In the genomic region with DNA sequence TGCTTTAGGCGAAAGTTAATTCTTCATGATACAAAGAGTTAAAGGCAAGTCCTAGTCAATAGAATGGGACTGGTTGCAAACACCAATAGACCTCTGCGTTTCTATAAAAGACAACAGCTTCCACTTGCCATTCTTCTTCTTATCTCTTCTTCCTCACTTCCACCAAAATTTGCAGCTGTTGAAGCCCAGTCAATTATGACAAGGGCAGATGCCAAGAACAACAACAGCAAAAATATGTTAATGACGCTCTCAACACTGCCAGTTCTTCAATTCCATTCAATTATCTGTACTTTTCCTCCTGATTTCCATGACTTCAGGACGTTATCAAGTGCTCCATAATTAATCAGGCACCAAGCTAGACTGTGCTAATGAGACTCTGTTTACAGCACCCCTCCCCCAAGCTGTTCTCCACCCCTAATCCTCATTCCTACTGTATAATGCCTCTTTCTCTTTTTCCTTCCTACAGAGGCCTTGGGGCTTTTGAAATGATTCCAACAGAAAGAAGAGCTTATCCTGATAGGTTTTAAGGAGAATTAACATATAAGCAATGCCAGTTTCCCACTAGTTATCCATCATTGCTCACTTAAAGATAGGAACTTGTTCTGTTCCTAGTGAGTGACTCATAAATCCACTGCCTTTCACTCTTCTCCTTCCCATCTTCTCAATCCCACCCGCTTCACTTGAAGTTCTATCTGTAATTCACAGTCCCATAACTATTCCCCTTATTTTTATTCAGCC, we compare ENCODE assay signal across 21 cellular contexts.
DNase-seq lines count a peak whose midpoint lies in the region; ATAC-seq, FAIRE-seq and TF ChIP-seq lines count a peak whose summit lies in the region.
"Had no signal": no experiment of that assay in that cellular context is flagged by ENCODE, and none has a peak within 500 bp of the region (broad histone marks: within the 10 kb centered on the region; RNA-seq: fewer than 3 reads in every experiment).

No MANE protein-coding gene starts in this region.

- TF ChIP-seq CTCF in endothelial cell of umbilical vein (IDR thresholded peaks at IDR 0.05; ENCODE audit: extremely low read depth in 1 of 2, insufficient read depth in 1 of 2, low read depth in 1 of 2, low read length in 2 of 2) (no peak), smooth muscle cell (IDR thresholded peaks at IDR 0.05; ENCODE audit: borderline replicate concordance, insufficient read depth, poor library complexity, severe bottlenecking) (no peak), left lung (IDR thresholded peaks at IDR 0.05) (no peak)

- H3K27ac ChIP-seq in endothelial cell of umbilical vein (ENCODE audit: insufficient read depth, low read depth, low read length) (no peak overlapping the region), smooth muscle cell (ENCODE audit: low read depth) (peak overlapping the region; percentile 61), left lung (no peak overlapping the region)
- H3K27ac ChIP-seq: colonic mucosa, suprapubic skin had no signal

- peak; percentile 48 for FAIRE-seq in endothelial cell of umbilical vein (lab: Jason Lieb, UNC)
- FAIRE-seq: A204.1, GM12892, HepG2, keratinocyte had no signal

- no peak overlapping the region for H3K9ac ChIP-seq in endothelial cell of umbilical vein (replicated peaks; ENCODE audit: extremely low read depth, insufficient read depth, low read length)
- H3K9ac ChIP-seq in smooth muscle cell (ENCODE audit: low read depth), result no peak overlapping the region

- WGBS in smooth muscle cell (ENCODE audit: low lambda C conversion rate), result 34% methylated on average over 5 of the region's 5 CpGs

- CTCF ChIA-PET in endothelial cell of umbilical vein (lab: Charles Lee), result interaction anchor here (1.0 kb wide), 1 partner anchor 81 kb away, joined by 3 read pairs; no protein-coding TSS in a partner anchor

- intact Hi-C loops in endothelial cell of umbilical vein (cut with micrococcal nuclease), result no loop called here
- intact Hi-C loops in left lung (cut with DNase I), result no loop called here

- peaks cover 2% of the 10 kb centered on the region for H3K4me1 ChIP-seq in endothelial cell of umbilical vein (ENCODE audit: control insufficient read depth, extremely low read depth, insufficient read depth, low read length)
- peaks cover 28% of the 10 kb centered on the region for H3K4me1 ChIP-seq in smooth muscle cell (ENCODE audit: low read depth)
- H3K4me1 ChIP-seq in left lung, result no peaks in the 10 kb centered on the region
- H3K4me1 ChIP-seq: colonic mucosa, suprapubic skin had no signal

- dilution Hi-C loops in endothelial cell of umbilical vein (cut with MboI; ENCODE audit: extremely low pct_ligation_motif_present, low sequenced_read_pairs), result no loop called here

- H3K27me3 ChIP-seq in endothelial cell of umbilical vein (ENCODE audit: control insufficient read depth in 2 of 2, insufficient read depth in 2 of 2, low read length in 2 of 2), result no peaks in the 10 kb centered on the region
- H3K27me3 ChIP-seq in smooth muscle cell (ENCODE audit: low read depth), result no peaks in the 10 kb centered on the region
- no peaks in the 10 kb centered on the region for H3K27me3 ChIP-seq in left lung
- H3K27me3 ChIP-seq: body of pancreas, colonic mucosa, suprapubic skin had no signal

- H3K4me3 ChIP-seq in endothelial cell of umbilical vein (replicated peaks in 1 of 3; ENCODE audit: insufficient read depth in 1 of 3, low read depth in 1 of 3, low read length in 3 of 3), result no peak overlapping the region
- no peak overlapping the region for H3K4me3 ChIP-seq in smooth muscle cell
- H3K4me3 ChIP-seq in left lung, result no peak overlapping the region
- H3K4me3 ChIP-seq: body of pancreas, colonic mucosa, suprapubic skin had no signal

- H3K79me2 ChIP-seq in endothelial cell of umbilical vein (ENCODE audit: control insufficient read depth, insufficient read depth, low read length) (no peaks in the 10 kb centered on the region), smooth muscle cell (ENCODE audit: low read depth) (no peaks in the 10 kb centered on the region)

- H4K20me1 ChIP-seq in endothelial cell of umbilical vein (replicated peaks; ENCODE audit: control insufficient read depth, extremely low read depth, insufficient read depth, low read length) (no peaks in the 10 kb centered on the region), smooth muscle cell (ENCODE audit: low read depth) (no peaks in the 10 kb centered on the region)

- TF ChIP-seq POLR2A in endothelial cell of umbilical vein (IDR thresholded peaks at IDR 0.05; ENCODE audit: low read depth, low read length), result no peak

- POLR2A ChIA-PET in endothelial cell of umbilical vein (lab: Charles Lee), result no interaction called here

- DNase-seq in NCI-H2196 (lab: John Stamatoyannopoulos, UW; ENCODE audit: unreplicated experiment), result peak; percentile 50
- DNase-seq in NCI-H2196 treated with DMSO at 0.1 percent for 48 hours (lab: John Stamatoyannopoulos, UW; ENCODE audit: unreplicated experiment), result no peak
- peak; percentile 89 for DNase-seq in NCI-H82 treated with DMSO at 0.1 percent for 48 hours (lab: John Stamatoyannopoulos, UW; ENCODE audit: unreplicated experiment)
- DNase-seq in endothelial cell of umbilical vein (ENCODE audit: low read depth, low spot score), result peak; percentile 49
- DNase-seq in smooth muscle cell (lab: John Stamatoyannopoulos, UW; ENCODE audit: unreplicated experiment), result no peak
- DNase-seq in left lung, result no peak
- no peak for DNase-seq in occipital lobe (lab: John Stamatoyannopoulos, UW)
- no peak for DNase-seq in NCI-H1417 treated with DMSO at 0.1 percent for 48 hours (lab: John Stamatoyannopoulos, UW)
- DNase-seq: activated naive CD4-positive, alpha-beta T cell treated with anti-CD3 and anti-CD28 coated beads, Interleukin-2, amount 50 U/mL, for 16 hours; activated T-cell treated with anti-CD3 and anti-CD28 coated beads, Interleukin-2, amount 50 U/mL, for 48 hours; colonic mucosa; H7; NCI-H1694; T-helper 17 cell had no signal

- H2AFZ ChIP-seq in endothelial cell of umbilical vein (ENCODE audit: low read depth, low read length) (no peak overlapping the region), smooth muscle cell (ENCODE audit: low read depth) (no peak overlapping the region)

- BruUV-seq in endothelial cell of umbilical vein (replicated peaks; lab: Mats Ljungman, UMichigan), result no TSS peak

- H3K9me3 ChIP-seq in endothelial cell of umbilical vein (replicated peaks; ENCODE audit: control insufficient read depth, insufficient read depth, low read length) (no peaks in the 10 kb centered on the region), smooth muscle cell (replicated peaks; ENCODE audit: low read depth) (no peaks in the 10 kb centered on the region), left lung (no peaks in the 10 kb centered on the region)
- H3K9me3 ChIP-seq: body of pancreas, colonic mucosa, suprapubic skin had no signal

- H3K4me2 ChIP-seq in endothelial cell of umbilical vein (ENCODE audit: insufficient read depth, low read length), result no peak overlapping the region
- peak overlapping the region; percentile 64 for H3K4me2 ChIP-seq in smooth muscle cell

- ATAC-seq in left lung, result no peak
- ATAC-seq: HepG2, T-helper 17 cell, WTC11 had no signal

- no peaks in the 10 kb centered on the region for H3K9me1 ChIP-seq in endothelial cell of umbilical vein (replicated peaks; ENCODE audit: control insufficient read depth, extremely low read depth, insufficient read depth, low read length)

- peaks cover 4% of the 10 kb centered on the region for H3F3A ChIP-seq in smooth muscle cell (ENCODE audit: low read depth)

- H3K36me3 ChIP-seq in endothelial cell of umbilical vein (ENCODE audit: control insufficient read depth in 2 of 2, extremely low read depth in 1 of 2, insufficient read depth in 2 of 2, low read length in 2 of 2) (no peaks in the 10 kb centered on the region), smooth muscle cell (ENCODE audit: low read depth) (no peaks in the 10 kb centered on the region), left lung (no peaks in the 10 kb centered on the region)
- H3K36me3 ChIP-seq: colonic mucosa, suprapubic skin had no signal

TF ChIP-seq in endothelial cell of umbilical vein, 7 proteins besides CTCF, POLR2A, EP300 and RAD21:
- TF ChIP-seq EZH2 (IDR thresholded peaks at IDR 0.05; ENCODE audit: borderline replicate concordance, low read depth, low read length, severe bottlenecking) (no peak), JUN (IDR thresholded peaks at IDR 0.05; ENCODE audit: borderline replicate concordance, insufficient read depth, insufficient read length, low read depth) (no peak), MYC (IDR thresholded peaks at IDR 0.05; ENCODE audit: low read depth, low read length) (no peak), GATA2 (IDR thresholded peaks at IDR 0.05; ENCODE audit: insufficient read depth, insufficient read length, low read depth, low read length) (no peak), POLR2AphosphoS5 (IDR thresholded peaks at IDR 0.05; ENCODE audit: insufficient read depth, low read depth, low read length) (no peak), FOS (IDR thresholded peaks at IDR 0.05; ENCODE audit: borderline replicate concordance, insufficient read depth, low read length) (no peak)
- TF ChIP-seq, protein P1, sequence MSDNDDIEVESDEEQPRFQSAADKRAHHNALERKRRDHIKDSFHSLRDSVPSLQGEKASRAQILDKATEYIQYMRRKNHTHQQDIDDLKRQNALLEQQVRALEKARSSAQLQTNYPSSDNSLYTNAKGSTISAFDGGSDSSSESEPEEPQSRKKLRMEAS (IDR thresholded peaks at IDR 0.05; ENCODE audit: insufficient read depth, insufficient read length), result no peak
TF ChIP-seq in endothelial cell of umbilical vein: peak in this region for 0.

Comparison
In these comparisons a context has a peak if more than half of its experiments do, and no peak if none do; other contexts are left out.
1. DNase-seq: peak in NCI-H2196 (single experiment), NCI-H82 treated with DMSO at 0.1 percent for 48 hours (single experiment) and endothelial cell of umbilical vein (single experiment); none in NCI-H2196 treated with DMSO at 0.1 percent for 48 hours (single experiment), smooth muscle cell (single experiment), left lung (0 of 2), occipital lobe (single experiment) and NCI-H1417 treated with DMSO at 0.1 percent for 48 hours (single experiment).